Comparison of ENCODE assay signal across 14 cellular contexts in the genomic region with DNA sequence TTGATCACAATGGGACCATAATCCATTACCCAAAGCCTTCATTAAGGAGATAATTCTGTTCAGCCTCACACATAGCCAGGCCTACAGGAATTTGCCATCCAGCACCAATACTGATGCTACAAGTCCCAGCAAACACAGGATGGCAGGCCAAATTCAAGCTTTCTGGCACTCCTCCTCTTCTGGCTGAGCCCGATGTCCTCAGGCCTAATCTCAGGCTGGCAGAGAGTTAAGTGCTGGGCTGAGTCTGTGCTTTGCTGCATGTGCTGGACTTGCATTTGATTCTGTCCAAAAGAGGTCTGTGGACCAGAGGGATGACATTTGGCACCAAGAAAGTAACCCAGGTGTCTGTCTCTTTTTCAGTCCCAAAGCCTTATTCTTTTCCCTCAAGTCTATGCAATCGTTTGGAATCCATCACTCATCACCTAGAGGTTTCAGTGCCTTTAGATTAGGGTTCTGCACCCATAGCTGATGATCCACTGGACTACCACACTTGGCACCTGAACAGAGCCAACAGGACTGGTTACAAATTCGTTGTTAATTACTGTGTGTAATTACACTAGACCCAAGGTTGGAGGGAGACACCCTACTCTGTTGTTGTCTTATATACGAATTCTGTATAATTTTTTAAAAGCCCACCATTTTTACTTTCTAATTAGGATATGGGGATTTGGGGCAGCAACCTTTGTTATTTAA.
"Had no signal": no experiment of that assay in that cellular context is flagged by ENCODE, and none has a peak within 500 bp of the region (broad histone marks: within the 10 kb centered on the region; RNA-seq: fewer than 3 reads in every experiment).

No MANE protein-coding gene starts in this region.

- H3K27ac ChIP-seq: epithelial cell of prostate, thyroid gland had no signal

- H3K9me3 ChIP-seq: mucosa of descending colon, thyroid gland had no signal

- H3K27me3 ChIP-seq: thyroid gland had no signal

- ATAC-seq: effector memory CD8-positive, alpha-beta T cell; mucosa of descending colon; naive thymus-derived CD8-positive, alpha-beta T cell had no signal

- H3K36me3 ChIP-seq: thyroid gland had no signal

- H3K4me1 ChIP-seq: thyroid gland had no signal

- H3K4me3 ChIP-seq: mucosa of descending colon, thyroid gland had no signal

- DNase-seq: central memory CD4-positive, alpha-beta T cell; effector memory CD8-positive, alpha-beta T cell; foreskin melanocyte; head of caudate nucleus; hypothalamus; kidney glomerular epithelial cell; mucosa of descending colon; naive thymus-derived CD8-positive, alpha-beta T cell; posterior cingulate gyrus; small intestine; stimulated activated CD4-positive, alpha-beta T cell treated with anti-CD3 and anti-CD28 coated beads, Interleukin-2, amount 100 ng/mL, for 48 hours; stimulated activated naive CD4-positive, alpha-beta T cell treated with Interleukin-2 at 50 U/mL for 16 hours; thyroid gland had no signal
